8 cellular contexts compared by ENCODE assay signal in genomic region chr17:35141681-35142466, GRCh38.
DNase-seq lines count a peak whose midpoint lies in the region; ATAC-seq and TF ChIP-seq lines count a peak whose summit lies in the region.

TSS of gene NLE1 (minus strand) at chr17:35142303. CDS start at chr17:35142275, 28 bp downstream.

- H3K4me3 ChIP-seq in GM12875 (ENCODE audit: low read depth, low read length) (peak within 1 kb of the TSS; percentile 86), retinal pigment epithelial cell (ENCODE audit: low read length) (peak within 1 kb of the TSS; percentile 93)

- peak; percentile 98 for TF ChIP-seq CTCF in GM12875 (IDR thresholded peaks at IDR 0.05; ENCODE audit: borderline replicate concordance, insufficient read depth, low read depth, low read length)
- TF ChIP-seq CTCF in retinal pigment epithelial cell (conservative IDR thresholded peaks at IDR 0.05; ENCODE audit: low read depth, low read length): peak; percentile 91

- DNase-seq in NCI-H1930 (lab: John Stamatoyannopoulos, UW) (peak; percentile 39 to 78), T1000 (lab: John Stamatoyannopoulos, UW) (peak; percentile 81), astrocyte of the hippocampus (ENCODE audit: low read depth, low spot score) (peak; percentile 92), hypothalamus (lab: John Stamatoyannopoulos, UW) (peak; percentile 6 to 87 (median 65)), retinal pigment epithelial cell (ENCODE audit: low read depth) (peak; percentile 32), OCI-M2 (lab: John Stamatoyannopoulos, UW; ENCODE audit: unreplicated experiment) (no peak)

- ATAC-seq in HG02840 (IDR thresholded peaks at IDR 0.05; ENCODE audit: low FRiP score, unreplicated experiment): peak; percentile 86
